22 cellular contexts compared by ENCODE assay signal in the genomic region with DNA sequence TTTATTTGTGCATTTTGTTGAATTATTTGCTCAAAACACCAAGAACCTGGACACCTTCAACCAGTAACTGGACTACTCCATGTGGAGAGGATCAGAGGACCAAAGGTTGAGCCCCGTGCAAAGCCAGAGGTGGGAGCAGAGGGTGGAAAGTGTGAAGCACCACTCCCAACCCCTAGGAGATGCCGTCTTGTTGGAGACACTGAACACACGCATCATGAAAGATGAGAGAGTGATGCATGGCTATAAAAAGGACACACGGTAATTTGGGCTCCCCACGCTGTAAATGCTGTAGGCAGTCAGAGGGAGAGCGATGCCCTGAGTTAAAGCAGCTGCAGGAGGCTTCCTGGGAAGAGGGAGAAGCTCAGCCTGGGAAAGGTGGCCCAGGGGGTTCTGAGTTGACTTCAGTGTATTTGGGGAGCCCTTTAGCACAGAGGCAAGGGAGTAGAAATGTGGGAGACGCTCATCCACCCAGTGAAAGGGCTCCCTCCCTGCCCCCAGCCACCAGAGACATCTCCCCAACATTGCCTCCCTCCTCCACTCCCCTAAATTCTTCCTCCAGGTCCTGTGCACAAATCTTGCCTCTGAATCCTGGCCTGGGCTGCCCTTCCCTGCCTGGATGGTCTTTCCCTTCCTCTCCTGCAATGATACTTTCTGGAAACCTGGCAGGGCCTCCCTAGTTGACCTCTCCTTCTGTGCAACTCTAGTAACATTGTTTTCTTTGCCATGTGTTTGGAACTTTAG. TPM values are rescaled to one million over a fixed set of nuclear protein-coding genes. Genes with fewer than 3 reads are reported as not detected.
"Had no signal": no experiment of that assay in that cellular context is flagged by ENCODE, and none has a peak within 500 bp of the region (broad histone marks: within the 10 kb centered on the region; RNA-seq: fewer than 3 reads in every experiment).

No MANE protein-coding gene starts in this region.

- H3K4me3 ChIP-seq: esophagus muscularis mucosa, gastrocnemius medialis, heart right ventricle, neural progenitor cell, right atrium auricular region, sigmoid colon, skin epidermis, thoracic aorta, uterus had no signal

- H3K4me2 ChIP-seq: neural progenitor cell had no signal

- DNase-seq: effector memory CD8-positive, alpha-beta T cell; gastrocnemius medialis; heart right ventricle; hypothalamus; kidney glomerular epithelial cell; mammary epithelial cell; natural killer cell; sigmoid colon; stimulated activated CD4-positive, alpha-beta T cell treated with anti-CD3 and anti-CD28 coated beads, Interleukin-2, amount 100 ng/mL, for 24 hours; stimulated activated CD4-positive, alpha-beta T cell treated with anti-CD3 and anti-CD28 coated beads, Interleukin-4, amount 100 ng/mL, for 4 hours; stimulated activated naive B cell treated with anti-CD40 and anti-IgM and Interleukin-4, amounts not matched to agents 10 μg/mL and 1 μg/mL and 100 μg/mL, for 72 hours; stimulated activated naive CD8-positive, alpha-beta T cell treated with anti-CD3 and anti-CD28 coated beads, Interleukin-15, amount 100 ng/mL, for 72 hours; uterus had no signal

- ATAC-seq: effector memory CD8-positive, alpha-beta T cell; heart right ventricle; natural killer cell; stimulated activated naive B cell treated with anti-CD40 and anti-IgM and Interleukin-4, amounts not matched to agents 10 μg/mL and 1 μg/mL and 100 μg/mL, for 72 hours; stimulated activated naive CD8-positive, alpha-beta T cell treated with anti-CD3 and anti-CD28 coated beads, Interleukin-15, amount 100 ng/mL, for 72 hours had no signal

- H3K27me3 ChIP-seq: gastrocnemius medialis, heart right ventricle, neural progenitor cell, right atrium auricular region, sigmoid colon, uterus had no signal

- H3K9me3 ChIP-seq: esophagus muscularis mucosa, gastrocnemius medialis, right atrium auricular region, sigmoid colon, thoracic aorta, uterus had no signal

- H3K9ac ChIP-seq: neural progenitor cell had no signal

- H3K36me3 ChIP-seq: esophagus muscularis mucosa, gastrocnemius medialis, heart right ventricle, neural progenitor cell, right atrium auricular region, sigmoid colon, thoracic aorta, uterus had no signal

- H3K27ac ChIP-seq: epithelial cell of prostate, esophagus muscularis mucosa, gastrocnemius medialis, heart right ventricle, neural progenitor cell, right atrium auricular region, sigmoid colon, skin epidermis, thoracic aorta, uterus had no signal

- H2AFZ ChIP-seq: neural progenitor cell had no signal

- H3K4me1 ChIP-seq: neural progenitor cell, right atrium auricular region, sigmoid colon, uterus had no signal

- FAIRE-seq: islet of Langerhans had no signal

RNA-seq across cellular contexts. Expression of a gene that starts 55.8 kb away (rescaled TPM):
- total RNA-seq: esophagus muscularis mucosa, fibroblast of villous mesenchyme, heart right ventricle, myocyte, natural killer cell, right atrium auricular region, uterus had no signal
- polyA plus RNA-seq: heart right ventricle, mammary epithelial cell had no signal
